In the genomic region with DNA sequence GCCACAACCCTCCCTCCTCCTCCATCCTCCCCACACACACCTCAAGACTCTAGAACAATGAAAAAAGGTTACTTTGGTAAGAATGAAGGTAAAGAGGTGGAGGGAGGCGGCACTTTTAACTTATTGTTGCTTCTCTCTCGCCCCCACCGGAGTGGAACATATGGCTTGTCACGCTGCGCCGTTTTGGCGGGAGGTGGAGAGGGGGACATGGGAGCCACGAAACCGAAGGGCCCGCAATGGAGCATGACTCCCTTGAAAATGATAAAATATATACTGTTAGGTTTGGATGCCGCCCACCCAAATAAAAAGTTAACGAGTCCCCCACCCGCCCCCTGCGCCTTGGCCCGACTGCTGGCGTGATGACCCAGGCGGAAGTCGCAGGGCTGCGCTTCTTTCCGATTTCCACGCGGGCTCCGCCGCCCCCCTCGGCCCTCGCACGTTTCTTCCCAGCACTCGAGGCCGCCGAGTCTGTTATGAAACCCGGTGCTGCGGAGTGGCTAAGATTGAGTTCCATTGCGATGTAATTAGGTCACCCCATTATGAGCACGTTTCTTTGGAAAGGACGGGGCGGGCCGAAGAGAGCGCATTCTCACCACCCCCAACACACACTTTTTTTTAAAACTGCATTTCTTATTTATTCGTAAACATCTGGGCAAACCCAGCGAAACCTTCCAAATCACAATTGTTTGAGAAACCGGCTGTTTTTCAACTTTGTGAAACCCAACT, we compare ENCODE assay signal across 8 cellular contexts. TPM values are rescaled to one million over a fixed set of nuclear protein-coding genes. Genes with fewer than 3 reads are reported as not detected.
DNase-seq lines count a peak whose midpoint lies in the region; ATAC-seq and TF ChIP-seq lines count a peak whose summit lies in the region.

No MANE protein-coding gene starts in this region.

- TF ChIP-seq CTCF in GM06990 (IDR thresholded peaks at IDR 0.05; ENCODE audit: insufficient read depth, low read length, poor library complexity, severe bottlenecking) (no peak), endothelial cell (IDR thresholded peaks at IDR 0.05; ENCODE audit: unreplicated experiment) (no peak)

- peaks cover 18% of the 10 kb centered on the region in 2 donors for H3K4me1 ChIP-seq in mucosa of rectum (ENCODE audit: control insufficient read depth in 2 of 2, insufficient read depth in 2 of 2, low read length in 2 of 2)

- H3K4me3 Mint-ChIP-seq in endothelial cell (ENCODE audit: unreplicated experiment): peak overlapping the region; percentile 99

- H3K4me3 ChIP-seq in GM06990 (replicated peaks; ENCODE audit: low read depth, low read length) (peak overlapping the region; percentile 88), mucosa of rectum (ENCODE audit: low read length in 2 of 2) (peak overlapping the region; percentile 82 to 100)

- DNase-seq in GM06990 (ENCODE audit: extremely low read depth, insufficient read length) (peak; percentile 86), NCI-H1105 (lab: John Stamatoyannopoulos, UW) (peak; percentile 26), endothelial cell (ENCODE audit: low spot score) (peak; percentile 60), foreskin melanocyte (no peak)
- DNase-seq in activated CD8-positive, alpha-beta memory T cell treated with anti-CD3 and anti-CD28 coated beads, Interleukin-2, amount 50 U/mL, for 1 hour (ENCODE audit: extremely low read depth): peak; percentile 77
- DNase-seq in stimulated activated CD8-positive, alpha-beta memory T cell treated with anti-CD3 and anti-CD28 coated beads, Interleukin-7, amount 100 ng/mL, for 4 hours (ENCODE audit: low read depth in 2 of 2): peak; percentile 86

- ATAC-seq in GM21447 (IDR thresholded peaks at IDR 0.05; ENCODE audit: unreplicated experiment): no peak

- H3K27ac ChIP-seq in mucosa of rectum (ENCODE audit: low read depth in 2 of 2, low read length in 2 of 2): peak overlapping the region; percentile 100

- peaks cover 16% of the 10 kb centered on the region for H3K36me3 ChIP-seq in GM06990 (ENCODE audit: control insufficient read depth, insufficient read depth, low read length)
- peaks cover 16 to 19% of the 10 kb centered on the region in 2 donors for H3K36me3 ChIP-seq in mucosa of rectum (ENCODE audit: control insufficient read depth in 2 of 2, insufficient read depth in 2 of 2, low read length in 2 of 2)

- H3K4me1 Mint-ChIP-seq in endothelial cell (ENCODE audit: unreplicated experiment): peaks cover 62% of the 10 kb centered on the region

- peak overlapping the region; percentile 100 for H3K27ac Mint-ChIP-seq in endothelial cell (ENCODE audit: unreplicated experiment)

- peaks cover 34% of the 10 kb centered on the region for H3K36me3 Mint-ChIP-seq in endothelial cell (ENCODE audit: low read depth, unreplicated experiment)

- peak overlapping the region; percentile 98 to 99 for H3K9ac ChIP-seq in mucosa of rectum (ENCODE audit: low read depth in 1 of 2, low read length in 2 of 2)

- H3K27me3 Mint-ChIP-seq in endothelial cell (ENCODE audit: unreplicated experiment): peaks cover 44% of the 10 kb centered on the region

- H3K9me3 ChIP-seq in mucosa of rectum (ENCODE audit: control insufficient read depth in 2 of 2, low read length in 2 of 2): no peaks in the 10 kb centered on the region

- no peaks in the 10 kb centered on the region for H3K27me3 ChIP-seq in GM06990 (replicated peaks; ENCODE audit: control insufficient read depth, insufficient read depth, low read length)
- H3K27me3 ChIP-seq in mucosa of rectum (ENCODE audit: control insufficient read depth in 2 of 2, insufficient read depth in 2 of 2, low read length in 2 of 2): no peaks in the 10 kb centered on the region

- H3K9me3 Mint-ChIP-seq in endothelial cell (ENCODE audit: unreplicated experiment): no peaks in the 10 kb centered on the region

RNA-seq across cellular contexts. Expression of gene ZFP36L1, which starts 1.4 kb away (rescaled TPM):
- 385 TPM for total RNA-seq in endothelial cell (ENCODE audit: unreplicated experiment)
